ENCODE assay signal across 20 cellular contexts in genomic region chrX:94576367-94577004, GRCh38.
DNase-seq lines count a peak whose midpoint lies in the region; ATAC-seq, FAIRE-seq and TF ChIP-seq lines count a peak whose summit lies in the region.
"Had no signal": no experiment of that assay in that cellular context is flagged by ENCODE, and none has a peak within 500 bp of the region (broad histone marks: within the 10 kb centered on the region; RNA-seq: fewer than 3 reads in every experiment).

No MANE protein-coding gene starts in this region.

- H2AFZ ChIP-seq in GM23338, result no peak overlapping the region
- H2AFZ ChIP-seq: GM23248 had no signal

- H3K36me3 ChIP-seq in GM23338 (ENCODE audit: insufficient read depth) (no peaks in the 10 kb centered on the region), pancreas (no peaks in the 10 kb centered on the region)
- H3K36me3 ChIP-seq: right atrium auricular region, thoracic aorta had no signal

- ATAC-seq in GM23338, result no peak
- no peak for ATAC-seq in pancreas
- ATAC-seq: left ventricle myocardium superior had no signal

- H3F3A ChIP-seq in GM23338 (replicated peaks; ENCODE audit: low read depth), result no peaks in the 10 kb centered on the region

- no peak for TF ChIP-seq POLR2A in NB4 (IDR thresholded peaks at IDR 0.05; ENCODE audit: extremely low read depth, insufficient read length)

- H3K4me3 Mint-ChIP-seq in GM23338, result no peak overlapping the region
- no peak overlapping the region for H3K4me3 Mint-ChIP-seq in osteocyte (ENCODE audit: unreplicated experiment)
- H3K4me3 Mint-ChIP-seq: activated CD4-positive, alpha-beta memory T cell treated with anti-CD3 and anti-CD28 coated beads, Interleukin-2, amount 10 ng/mL, durations not matched to agents 7 days and 5 days; CD8-positive, alpha-beta memory T cell; naive B cell had no signal

- H3K79me2 ChIP-seq in GM23338 (replicated peaks; ENCODE audit: insufficient read depth), result no peaks in the 10 kb centered on the region

- no peaks in the 10 kb centered on the region for H3K4me1 Mint-ChIP-seq in GM23338
- no peaks in the 10 kb centered on the region for H3K4me1 Mint-ChIP-seq in osteocyte (ENCODE audit: unreplicated experiment)
- H3K4me1 Mint-ChIP-seq: activated CD4-positive, alpha-beta memory T cell treated with anti-CD3 and anti-CD28 coated beads, Interleukin-2, amount 10 ng/mL, durations not matched to agents 7 days and 5 days; CD8-positive, alpha-beta memory T cell; naive B cell had no signal

- 0 out of 2 replicates have a peak, but pooled peaks cover 3% of the 10 kb centered on the region for H3K9me2 ChIP-seq in GM23338 (ENCODE audit: insufficient read depth)

- WGBS in pancreas, 2 donors, result 58 to 63% methylated on average over 2 of the region's 2 CpGs

- peaks cover 5% of the 10 kb centered on the region; the same call in 2 of the 3 replicates for H3K9me3 Mint-ChIP-seq in GM23338
- peaks cover 25% of the 10 kb centered on the region for H3K9me3 Mint-ChIP-seq in osteocyte (ENCODE audit: unreplicated experiment)
- H3K9me3 Mint-ChIP-seq: activated CD4-positive, alpha-beta memory T cell treated with anti-CD3 and anti-CD28 coated beads, Interleukin-2, amount 10 ng/mL, durations not matched to agents 7 days and 5 days had no signal

- H3K4me1 ChIP-seq in GM23338 (ENCODE audit: insufficient read depth), result no peaks in the 10 kb centered on the region
- no peaks in the 10 kb centered on the region for H3K4me1 ChIP-seq in pancreas
- H3K4me1 ChIP-seq: right atrium auricular region had no signal

- H3K4me3 ChIP-seq in GM23338 (no peak overlapping the region), NB4 (ENCODE audit: low read depth, low read length) (no peak overlapping the region), pancreas (no peak overlapping the region)
- H3K4me3 ChIP-seq: GM23248, right atrium auricular region, thoracic aorta had no signal

- H3K27me3 Mint-ChIP-seq in GM23338 (ENCODE audit: insufficient read depth, low read depth, poor library complexity) (peaks cover 2% of the 10 kb centered on the region), osteocyte (ENCODE audit: unreplicated experiment) (no peaks in the 10 kb centered on the region)
- H3K27me3 Mint-ChIP-seq: activated CD4-positive, alpha-beta memory T cell treated with anti-CD3 and anti-CD28 coated beads, Interleukin-2, amount 10 ng/mL, durations not matched to agents 7 days and 5 days; CD8-positive, alpha-beta memory T cell; naive B cell had no signal

- H3K27ac Mint-ChIP-seq in GM23338 (no peak overlapping the region), osteocyte (ENCODE audit: unreplicated experiment) (no peak overlapping the region)
- H3K27ac Mint-ChIP-seq: activated CD4-positive, alpha-beta memory T cell treated with anti-CD3 and anti-CD28 coated beads, Interleukin-2, amount 10 ng/mL, durations not matched to agents 7 days and 5 days; activated T-helper 2 cell treated with anti-CD3 and anti-CD28 coated beads, Interferon-gamma antibody, Interleukin-2, Interleukin-4, amounts not matched to agents 10 μg/mL and 5 μg/mL and 100 μg/mL, durations not matched to agents 14 hours and 24 hours and 36 hours; CD8-positive, alpha-beta memory T cell had no signal

- FAIRE-seq in colon (lab: Jason Lieb, UNC) (peak; percentile 33), pancreas (lab: Jason Lieb, UNC) (peak; percentile 49)

- peaks cover 6% of the 10 kb centered on the region for H3K36me3 Mint-ChIP-seq in GM23338 (ENCODE audit: low read depth)
- no peaks in the 10 kb centered on the region for H3K36me3 Mint-ChIP-seq in osteocyte (ENCODE audit: unreplicated experiment)
- H3K36me3 Mint-ChIP-seq: CD8-positive, alpha-beta memory T cell; naive B cell had no signal

- no peaks in the 10 kb centered on the region for H3K9me3 ChIP-seq in pancreas
- H3K9me3 ChIP-seq: right atrium auricular region, thoracic aorta had no signal

- DNase-seq in GM23338 (ENCODE audit: low spot score), result peak; percentile 11
- DNase-seq in NB4 (ENCODE audit: low read depth), result peak; percentile 0
- no peak for DNase-seq in pancreas
- DNase-seq in NCI-H2107 treated with DMSO at 0.1 percent for 48 hours (lab: John Stamatoyannopoulos, UW; ENCODE audit: unreplicated experiment), result no peak
- no peak for DNase-seq in osteocyte (ENCODE audit: extremely low spot score, unreplicated experiment)
- no peak for DNase-seq in COR-L47 (lab: John Stamatoyannopoulos, UW)
- DNase-seq: activated CD4-positive, alpha-beta memory T cell treated with anti-CD3 and anti-CD28 coated beads, Interleukin-2, amount 10 ng/mL, durations not matched to agents 7 days and 5 days; CD8-positive, alpha-beta memory T cell; dermis blood vessel endothelial cell; GM23248; left ventricle myocardium superior; naive B cell; NCI-H1436; NCI-H526 treated with DMSO at 0.1 percent for 48 hours; SHP77; stimulated activated CD4-positive, alpha-beta T cell treated with anti-CD3 and anti-CD28 coated beads, Interleukin-2, amount 100 ng/mL, for 24 hours had no signal

- H3K27me3 ChIP-seq in GM23338 (ENCODE audit: insufficient read depth) (no peaks in the 10 kb centered on the region), pancreas (no peaks in the 10 kb centered on the region)
- H3K27me3 ChIP-seq: right atrium auricular region had no signal

- no peak overlapping the region for H3K4me2 ChIP-seq in GM23338

- TF ChIP-seq CTCF in GM23338 (conservative IDR thresholded peaks at IDR 0.05; ENCODE audit: low read depth in 2 of 2), result peak in 1 of 2 experiments; percentile 46; a peak in 3 of 4 replicates
- TF ChIP-seq CTCF in NB4 (IDR thresholded peaks at IDR 0.05; ENCODE audit: low read depth, low read length), result no peak
- peak in 1 of 4 donors; percentile 9 for TF ChIP-seq CTCF in pancreas (IDR thresholded peaks at IDR 0.05)
- no peak for TF ChIP-seq CTCF in osteocyte (IDR thresholded peaks at IDR 0.05)

- intact Hi-C loops in pancreas (cut with DNase I), result no loop called here

- no peaks in the 10 kb centered on the region for H4K20me1 ChIP-seq in GM23338 (replicated peaks; ENCODE audit: insufficient read depth)

- H3K27ac ChIP-seq in GM23338 (ENCODE audit: low read depth), result no peak overlapping the region
- no peak overlapping the region for H3K27ac ChIP-seq in pancreas
- H3K27ac ChIP-seq: GM23248, right atrium auricular region, thoracic aorta had no signal

TF ChIP-seq in GM23338, 12 proteins besides CTCF, POLR2A, EP300 and RAD21 (continues in another document):
- TF ChIP-seq ZNF462 (CRISPR knock-in tag; IDR thresholded peaks at IDR 0.05), result no peak

Comparison
In these comparisons a context has a peak if more than half of its experiments do, and no peak if none do; other contexts are left out.
1. DNase-seq: peak in GM23338 (single experiment) and NB4 (single experiment); none in pancreas (0 of 6), NCI-H2107 treated with DMSO at 0.1 percent for 48 hours (single experiment), osteocyte (single experiment) and COR-L47 (single experiment).